In the genomic region with DNA sequence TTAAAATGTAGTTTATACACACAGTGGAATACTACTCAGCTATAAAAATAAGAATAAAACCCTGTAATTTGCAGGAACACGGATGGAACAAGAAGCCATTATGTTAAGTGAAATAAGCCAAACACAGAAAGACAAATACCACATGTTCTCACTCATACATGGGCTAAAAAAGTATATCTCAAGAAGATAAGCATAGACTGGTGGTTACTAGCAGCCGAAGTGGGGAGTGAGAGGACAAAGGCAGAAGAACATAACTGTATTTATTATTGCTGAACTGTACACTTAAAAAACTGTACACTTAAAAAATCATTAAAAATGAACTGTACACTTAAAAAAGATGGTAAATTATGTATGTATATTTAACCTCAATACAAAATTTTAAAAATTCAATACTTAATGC, we compare ENCODE assay signal across 1 cellular context.
TF ChIP-seq lines count a peak whose summit lies in the region.

No MANE protein-coding gene starts in this region.

TF ChIP-seq in K562, 482 proteins besides CTCF, POLR2A, EP300 and RAD21:
- TF ChIP-seq, protein P1, sequence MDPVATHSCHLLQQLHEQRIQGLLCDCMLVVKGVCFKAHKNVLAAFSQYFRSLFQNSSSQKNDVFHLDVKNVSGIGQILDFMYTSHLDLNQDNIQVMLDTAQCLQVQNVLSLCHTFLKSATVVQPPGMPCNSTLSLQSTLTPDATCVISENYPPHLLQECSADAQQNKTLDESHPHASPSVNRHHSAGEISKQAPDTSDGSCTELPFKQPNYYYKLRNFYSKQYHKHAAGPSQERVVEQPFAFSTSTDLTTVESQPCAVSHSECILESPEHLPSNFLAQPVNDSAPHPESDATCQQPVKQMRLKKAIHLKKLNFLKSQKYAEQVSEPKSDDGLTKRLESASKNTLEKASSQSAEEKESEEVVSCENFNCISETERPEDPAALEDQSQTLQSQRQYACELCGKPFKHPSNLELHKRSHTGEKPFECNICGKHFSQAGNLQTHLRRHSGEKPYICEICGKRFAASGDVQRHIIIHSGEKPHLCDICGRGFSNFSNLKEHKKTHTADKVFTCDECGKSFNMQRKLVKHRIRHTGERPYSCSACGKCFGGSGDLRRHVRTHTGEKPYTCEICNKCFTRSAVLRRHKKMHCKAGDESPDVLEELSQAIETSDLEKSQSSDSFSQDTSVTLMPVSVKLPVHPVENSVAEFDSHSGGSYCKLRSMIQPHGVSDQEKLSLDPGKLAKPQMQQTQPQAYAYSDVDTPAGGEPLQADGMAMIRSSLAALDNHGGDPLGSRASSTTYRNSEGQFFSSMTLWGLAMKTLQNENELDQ (CRISPR knock-in tag; IDR thresholded peaks at IDR 0.05; ENCODE audit: borderline replicate concordance): no peak
- TF ChIP-seq, protein P2, sequence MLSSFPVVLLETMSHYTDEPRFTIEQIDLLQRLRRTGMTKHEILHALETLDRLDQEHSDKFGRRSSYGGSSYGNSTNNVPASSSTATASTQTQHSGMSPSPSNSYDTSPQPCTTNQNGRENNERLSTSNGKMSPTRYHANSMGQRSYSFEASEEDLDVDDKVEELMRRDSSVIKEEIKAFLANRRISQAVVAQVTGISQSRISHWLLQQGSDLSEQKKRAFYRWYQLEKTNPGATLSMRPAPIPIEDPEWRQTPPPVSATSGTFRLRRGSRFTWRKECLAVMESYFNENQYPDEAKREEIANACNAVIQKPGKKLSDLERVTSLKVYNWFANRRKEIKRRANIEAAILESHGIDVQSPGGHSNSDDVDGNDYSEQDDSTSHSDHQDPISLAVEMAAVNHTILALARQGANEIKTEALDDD (IDR thresholded peaks at IDR 0.05): 0 out of 2 replicates have a peak, but pooled peaks have one; percentile 38
- no peak for TF ChIP-seq U2AF2 (optimal IDR thresholded peaks at IDR 0.05; ENCODE audit: low read depth, low read length)
